25 cellular contexts compared by ENCODE assay signal in genomic region chr2:47187124-47187523, GRCh38. TPM values are rescaled to one million over a fixed set of nuclear protein-coding genes. Genes with fewer than 3 reads are reported as not detected.
"Had no signal": no experiment of that assay in that cellular context is flagged by ENCODE, and none has a peak within 500 bp of the region (broad histone marks: within the 10 kb centered on the region; RNA-seq: fewer than 3 reads in every experiment).

No MANE protein-coding gene starts in this region.

- H3K27me3 Mint-ChIP-seq: stimulated activated memory B cell treated with anti-CD40 and anti-IgM and Interleukin-4, amounts not matched to agents 10 μg/mL and 1 μg/mL and 100 μg/mL, for 72 hours; type B pancreatic cell had no signal

- H3K9me3 ChIP-seq: colonic mucosa, ovary, sigmoid colon, spleen, testis had no signal

- H3K9me3 Mint-ChIP-seq: activated CD8-positive, alpha-beta T cell treated with anti-CD3 and anti-CD28 coated beads for 36 hours; activated naive CD8-positive, alpha-beta T cell treated with anti-CD3 and anti-CD28 coated beads, Interleukin-2, amount 10 ng/mL, durations not matched to agents 7 days and 5 days; activated T-helper 2 cell treated with anti-CD3 and anti-CD28 coated beads, Interferon-gamma antibody, Interleukin-2, Interleukin-4, amounts not matched to agents 10 μg/mL and 5 μg/mL and 100 μg/mL, durations not matched to agents 14 hours and 24 hours and 36 hours; neural crest cell; stimulated activated memory B cell treated with anti-CD40 and anti-IgM and Interleukin-4, amounts not matched to agents 10 μg/mL and 1 μg/mL and 100 μg/mL, for 72 hours; T-helper 2 cell treated with Interferon-gamma antibody and Interleukin-4, amounts not matched to agents 5 μg/mL and 100 μg/mL, for 36 hours; type B pancreatic cell had no signal

- DNase-seq: activated CD4-positive, alpha-beta T cell treated with anti-CD3 and anti-CD28 coated beads, Interleukin-2, amount 10 ng/mL, durations not matched to agents 24 days and 14 days; activated CD4-positive, CD25-positive, alpha-beta regulatory T cell; activated CD8-positive, alpha-beta T cell treated with anti-CD3 and anti-CD28 coated beads for 36 hours; activated naive CD4-positive, alpha-beta T cell treated with Interleukin-2 at 50 U/mL for 16 hours; activated naive CD8-positive, alpha-beta T cell treated with anti-CD3 and anti-CD28 coated beads, Interleukin-2, amount 10 ng/mL, durations not matched to agents 7 days and 5 days; activated T-cell treated with anti-CD3 and anti-CD28 coated beads, Interleukin-2, amount 50 U/mL, for 1 hour; amygdala; colonic mucosa; foreskin melanocyte; kidney; midbrain; ovary; sigmoid colon; spleen; stimulated activated CD4-positive, alpha-beta T cell treated with anti-CD3 and anti-CD28 coated beads, Interleukin-4, amount 100 ng/mL, for 4 hours; testis had no signal

- H3K4me1 Mint-ChIP-seq: activated CD4-positive, alpha-beta T cell treated with anti-CD3 and anti-CD28 coated beads, Interleukin-2, amount 10 ng/mL, durations not matched to agents 24 days and 14 days; stimulated activated memory B cell treated with anti-CD40 and anti-IgM and Interleukin-4, amounts not matched to agents 10 μg/mL and 1 μg/mL and 100 μg/mL, for 72 hours had no signal

- H3K4me3 ChIP-seq: colonic mucosa, lung, ovary, sigmoid colon, spleen, testis had no signal

- ATAC-seq: activated CD8-positive, alpha-beta T cell treated with anti-CD3 and anti-CD28 coated beads for 36 hours; left lobe of liver; stimulated activated memory B cell treated with anti-CD40 and anti-IgM and Interleukin-4, amounts not matched to agents 10 μg/mL and 1 μg/mL and 100 μg/mL, for 72 hours had no signal

- H3K36me3 ChIP-seq: colonic mucosa, ovary, sigmoid colon, spleen had no signal

- H3K27me3 ChIP-seq: colonic mucosa, ovary, sigmoid colon, spleen, testis had no signal

- H3K27ac Mint-ChIP-seq: activated CD4-positive, alpha-beta T cell treated with anti-CD3 and anti-CD28 coated beads, Interleukin-2, amount 10 ng/mL, durations not matched to agents 24 days and 14 days; activated CD8-positive, alpha-beta T cell treated with anti-CD3 and anti-CD28 coated beads for 36 hours; activated naive CD8-positive, alpha-beta T cell treated with anti-CD3 and anti-CD28 coated beads, Interleukin-2, amount 10 ng/mL, durations not matched to agents 7 days and 5 days; activated T-helper 2 cell treated with anti-CD3 and anti-CD28 coated beads, Interferon-gamma antibody, Interleukin-2, Interleukin-4, amounts not matched to agents 10 μg/mL and 5 μg/mL and 100 μg/mL, durations not matched to agents 14 hours and 24 hours and 36 hours; stimulated activated memory B cell treated with anti-CD40 and anti-IgM and Interleukin-4, amounts not matched to agents 10 μg/mL and 1 μg/mL and 100 μg/mL, for 72 hours; T-helper 2 cell treated with Interferon-gamma antibody and Interleukin-4, amounts not matched to agents 5 μg/mL and 100 μg/mL, for 36 hours; type B pancreatic cell had no signal

- H3K27ac ChIP-seq: colonic mucosa, ovary, sigmoid colon, spleen, testis had no signal

- H3K4me3 Mint-ChIP-seq: activated CD4-positive, alpha-beta T cell treated with anti-CD3 and anti-CD28 coated beads, Interleukin-2, amount 10 ng/mL, durations not matched to agents 24 days and 14 days; activated CD8-positive, alpha-beta T cell treated with anti-CD3 and anti-CD28 coated beads for 36 hours; activated naive CD8-positive, alpha-beta T cell treated with anti-CD3 and anti-CD28 coated beads, Interleukin-2, amount 10 ng/mL, durations not matched to agents 7 days and 5 days; neural crest cell; stimulated activated memory B cell treated with anti-CD40 and anti-IgM and Interleukin-4, amounts not matched to agents 10 μg/mL and 1 μg/mL and 100 μg/mL, for 72 hours; T-helper 2 cell treated with Interferon-gamma antibody and Interleukin-4, amounts not matched to agents 5 μg/mL and 100 μg/mL, for 36 hours; type B pancreatic cell had no signal

- H3K36me3 Mint-ChIP-seq: activated naive CD8-positive, alpha-beta T cell treated with anti-CD3 and anti-CD28 coated beads, Interleukin-2, amount 10 ng/mL, durations not matched to agents 7 days and 5 days; stimulated activated memory B cell treated with anti-CD40 and anti-IgM and Interleukin-4, amounts not matched to agents 10 μg/mL and 1 μg/mL and 100 μg/mL, for 72 hours; type B pancreatic cell had no signal

RNA-seq across cellular contexts. Expression of gene STPG4, which starts 32.0 kb away (rescaled TPM):
- total RNA-seq: activated CD8-positive, alpha-beta T cell treated with anti-CD3 and anti-CD28 coated beads for 36 hours; activated T-helper 2 cell treated with anti-CD3 and anti-CD28 coated beads, Interferon-gamma antibody, Interleukin-2, Interleukin-4, amounts not matched to agents 10 μg/mL and 5 μg/mL and 100 μg/mL, durations not matched to agents 14 hours and 24 hours and 36 hours; cardiac septum; epithelial cell of proximal tubule; kidney; left lobe of liver had no signal
